8 cellular contexts compared by ENCODE assay signal in genomic region chr2:95122197-95122551, GRCh38. TPM values are rescaled to one million over a fixed set of nuclear protein-coding genes. Genes with fewer than 3 reads are reported as not detected.
DNase-seq lines count a peak whose midpoint lies in the region; ATAC-seq and TF ChIP-seq lines count a peak whose summit lies in the region.

No MANE protein-coding gene starts in this region.

- H3K4me1 Mint-ChIP-seq in activated naive CD8-positive, alpha-beta T cell treated with anti-CD3 and anti-CD28 coated beads for 36 hours = peaks cover 38% of the 10 kb centered on the region

- 17 to 23% methylated on average over 5 of the region's 5 CpGs for WGBS in transverse colon (ENCODE audit: low coverage in 1 of 2), 2 donors

- no peak for TF ChIP-seq CTCF in left lung (IDR thresholded peaks at IDR 0.05)
- no peak for TF ChIP-seq CTCF in transverse colon (IDR thresholded peaks at IDR 0.05)
- no peak for TF ChIP-seq CTCF in omental fat pad (IDR thresholded peaks at IDR 0.05)

- no peak for TF ChIP-seq POLR2A in transverse colon (IDR thresholded peaks at IDR 0.05)

- H3K27me3 ChIP-seq in left lung = no peaks in the 10 kb centered on the region
- no peaks in the 10 kb centered on the region for H3K27me3 ChIP-seq in transverse colon

- in situ Hi-C loops in transverse colon (cut with MboI; ENCODE audit: low pct_ligation_motif_present in 1 of 4, low pct_unique_long_range_greater_than_20kb in 1 of 4, low sequenced_read_pairs in 3 of 4) = no loop called here

- TF ChIP-seq EP300 in transverse colon (IDR thresholded peaks at IDR 0.05; ENCODE audit: low read depth) = no peak

- peak overlapping the region; percentile 76 to 95 for H3K4me3 ChIP-seq in left lung
- H3K4me3 ChIP-seq in transverse colon = peak overlapping the region; percentile 81 to 98 (median 94)

- H3K27ac Mint-ChIP-seq in activated naive CD8-positive, alpha-beta T cell treated with anti-CD3 and anti-CD28 coated beads for 36 hours = peak overlapping the region; percentile 95

- H3K9me3 Mint-ChIP-seq in activated naive CD8-positive, alpha-beta T cell treated with anti-CD3 and anti-CD28 coated beads for 36 hours = no peaks in the 10 kb centered on the region

- intact Hi-C loops in left lung (cut with DNase I) (no loop called here), transverse colon (cut with DNase I; ENCODE audit: low total_unique reads) (loop anchor here (2.0 kb wide), 1 partner anchor 89 kb away; no protein-coding TSS in a partner anchor)

- H3K4me1 ChIP-seq in left lung (peaks cover 10 to 27% of the 10 kb centered on the region in 2 donors), transverse colon (peaks cover 3 to 35% (median 16%) of the 10 kb centered on the region in 4 donors)

- ATAC-seq in HG03097 (IDR thresholded peaks at IDR 0.05; ENCODE audit: low FRiP score, unreplicated experiment) = peak; percentile 8
- ATAC-seq in left lung = no peak
- no peak for ATAC-seq in omental fat pad (ENCODE audit: low FRiP score)

- H3K27ac ChIP-seq in left lung (peak overlapping the region; percentile 94 to 95), transverse colon (peak overlapping the region; percentile 90 to 96 (median 92))

- DNase-seq in NCI-H510A treated with DMSO at 0.1 percent for 48 hours (lab: John Stamatoyannopoulos, UW) = peak; percentile 49
- DNase-seq in NCI-H510A (lab: John Stamatoyannopoulos, UW) = no peak
- no peak for DNase-seq in activated naive CD8-positive, alpha-beta T cell treated with anti-CD3 and anti-CD28 coated beads for 36 hours
- no peak for DNase-seq in left lung
- DNase-seq in transverse colon = no peak
- no peak for DNase-seq in superior temporal gyrus (ENCODE audit: extremely low spot score)
- no peak for DNase-seq in omental fat pad (ENCODE audit: low spot score)

- peak overlapping the region; percentile 89 for H3K4me3 Mint-ChIP-seq in activated naive CD8-positive, alpha-beta T cell treated with anti-CD3 and anti-CD28 coated beads for 36 hours

- H3K36me3 Mint-ChIP-seq in activated naive CD8-positive, alpha-beta T cell treated with anti-CD3 and anti-CD28 coated beads for 36 hours = peaks cover 22% of the 10 kb centered on the region

- H3K9me3 ChIP-seq in left lung = no peaks in the 10 kb centered on the region
- H3K9me3 ChIP-seq in transverse colon = no peaks in the 10 kb centered on the region

- H3K27me3 Mint-ChIP-seq in activated naive CD8-positive, alpha-beta T cell treated with anti-CD3 and anti-CD28 coated beads for 36 hours = no peaks in the 10 kb centered on the region

- peaks cover 0 to 3% of the 10 kb centered on the region in 2 donors for H3K36me3 ChIP-seq in left lung
- no peaks in the 10 kb centered on the region for H3K36me3 ChIP-seq in transverse colon

RNA-seq across cellular contexts. Expression of gene MRPS5, which starts 0.6 kb away (rescaled TPM):
- total RNA-seq in activated naive CD8-positive, alpha-beta T cell treated with anti-CD3 and anti-CD28 coated beads for 36 hours = 10 to 100 TPM; 83.8 to 84.8 TPM
- 10 to 100 TPM; 46.7 to 50.5 TPM for total RNA-seq in left lung
- total RNA-seq in transverse colon = 100 to 1,000 TPM in 1 of 4 donors, 10 to 100 TPM in 3; 61.7 to 145 (median 77.2) TPM
- 10 to 100 TPM; 39.4 to 60.6 (median 47.5) TPM for total RNA-seq in omental fat pad

RNA-seq across cellular contexts. Expression of gene ZNF514, which starts 37.5 kb away (rescaled TPM):
- total RNA-seq in activated naive CD8-positive, alpha-beta T cell treated with anti-CD3 and anti-CD28 coated beads for 36 hours = 1 to 10 TPM; 7.1 to 8.6 TPM
- total RNA-seq in left lung (10 to 100 TPM; 12.9 to 15.6 TPM), transverse colon (10 to 100 TPM in 3 of 4 donors, 1 to 10 TPM in 1; 8.6 to 22.9 (median 15.7) TPM), omental fat pad (10 to 100 TPM; 11.0 to 28.2 (median 11.4) TPM)

RNA-seq across cellular contexts. Expression of gene ZNF2, which starts 43.4 kb away (rescaled TPM):
- total RNA-seq in activated naive CD8-positive, alpha-beta T cell treated with anti-CD3 and anti-CD28 coated beads for 36 hours = 1 to 10 TPM; 2.8 to 2.9 TPM
- total RNA-seq in left lung (1 to 10 TPM; 4.1 to 4.9 TPM), transverse colon (1 to 10 TPM in 3 of 4 donors, under 1 TPM in 1; 0.20 to 4.1 (median 1.8) TPM), omental fat pad (1 to 10 TPM; 2.1 to 7.4 (median 2.7) TPM)
